8 cellular contexts compared by ENCODE assay signal in genomic region chr20:58692579-58693225, GRCh38. TPM values are rescaled to one million over a fixed set of nuclear protein-coding genes. Genes with fewer than 3 reads are reported as not detected.
A peak's percentile ranks its signal among the peaks of the same experiment; 100 is the strongest.
DNase-seq lines count a peak whose midpoint lies in the region; ATAC-seq, FAIRE-seq and TF ChIP-seq lines count a peak whose summit lies in the region.

A gene with protein sequence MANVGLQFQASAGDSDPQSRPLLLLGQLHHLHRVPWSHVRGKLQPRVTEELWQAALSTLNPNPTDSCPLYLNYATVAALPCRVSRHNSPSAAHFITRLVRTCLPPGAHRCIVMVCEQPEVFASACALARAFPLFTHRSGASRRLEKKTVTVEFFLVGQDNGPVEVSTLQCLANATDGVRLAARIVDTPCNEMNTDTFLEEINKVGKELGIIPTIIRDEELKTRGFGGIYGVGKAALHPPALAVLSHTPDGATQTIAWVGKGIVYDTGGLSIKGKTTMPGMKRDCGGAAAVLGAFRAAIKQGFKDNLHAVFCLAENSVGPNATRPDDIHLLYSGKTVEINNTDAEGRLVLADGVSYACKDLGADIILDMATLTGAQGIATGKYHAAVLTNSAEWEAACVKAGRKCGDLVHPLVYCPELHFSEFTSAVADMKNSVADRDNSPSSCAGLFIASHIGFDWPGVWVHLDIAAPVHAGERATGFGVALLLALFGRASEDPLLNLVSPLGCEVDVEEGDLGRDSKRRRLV (plus strand): TSS chr20:58692800. CDS start chr20:58692901, 101 bp downstream.

- peak within 1 kb of the TSS; percentile 59 for H4K5ac ChIP-seq in H1 (ENCODE audit: insufficient read length, low read depth, low read length)

- peaks cover 2% of the 10 kb centered on the region for H3K36me3 Mint-ChIP-seq in mesothelial cell of epicardium

- peak within 1 kb of the TSS; percentile 59; the same call in 1 of the 2 replicates for H2AK5ac ChIP-seq in H1 (ENCODE audit: low read depth, low read length)

- 0 out of 2 replicates have a peak, but pooled peaks cover 4% of the 10 kb centered on the region for H3K79me1 ChIP-seq in H1 (ENCODE audit: low read depth, low read length)

- ATAC-seq in HG02642 (IDR thresholded peaks at IDR 0.05; ENCODE audit: poor library complexity, unreplicated experiment) = peak; percentile 87

- peaks cover 3 to 28% (median 17%) of the 10 kb centered on the region in 4 experiments for H3K4me1 ChIP-seq in H1 (replicated peaks in 1 of 4; ENCODE audit: control insufficient read depth in 3 of 4, insufficient read depth in 4 of 4, low read length in 3 of 4)

- peak within 1 kb of the TSS; percentile 99 for H2BK12ac ChIP-seq in H1 (ENCODE audit: low read depth, low read length)

- FAIRE-seq in GM12892 (lab: Jason Lieb, UNC) = peak; percentile 60
- FAIRE-seq in H1 (lab: Jason Lieb, UNC) = no peak

- peak; percentile 19 to 47 (median 34); a peak in 3 of 4 replicates for TF ChIP-seq CTCF in H1 (IDR thresholded peaks at IDR 0.05; ENCODE audit: control extremely low read depth in 1 of 3, insufficient read depth in 1 of 3, low read depth in 1 of 3, low read length in 3 of 3)
- TF ChIP-seq CTCF in mesothelial cell of epicardium (IDR thresholded peaks at IDR 0.05; ENCODE audit: unreplicated experiment) = no peak

- H3K9me3 Mint-ChIP-seq in mesothelial cell of epicardium = no peaks in the 10 kb centered on the region

- peak within 1 kb of the TSS; percentile 21 to 56 (median 36) for H3K4me3 ChIP-seq in H1 (ENCODE audit: extremely low read depth in 1 of 4, insufficient read depth in 2 of 4, low read depth in 3 of 4, low read length in 4 of 4)

- H4K20me1 ChIP-seq in H1 (replicated peaks in 1 of 2; ENCODE audit: control insufficient read depth in 1 of 2, insufficient read depth in 2 of 2, low read length in 2 of 2) = peaks cover 3 to 13% of the 10 kb centered on the region in 2 experiments

- H3K4ac ChIP-seq in H1 (replicated peaks; ENCODE audit: insufficient read length, low read depth, low read length) = peak within 1 kb of the TSS; percentile 95

- H2BK120ac ChIP-seq in H1 (replicated peaks; ENCODE audit: low read depth, low read length) = peak within 1 kb of the TSS; percentile 90

- POLR2A ChIA-PET in H1 (lab: Charles Lee; ENCODE audit: partially characterized antibody) = interaction anchor here (0.5 to 16.8 kb wide), 14 partner anchors 9 to 147 kb away, joined by 3 to 188 read pairs (median 6); partner anchors contain the start of gene STX16

- no peak within 1 kb of the TSS for H2AFZ ChIP-seq in H1 (ENCODE audit: low read length)

- H3K9me3 ChIP-seq in H1 (ENCODE audit: insufficient read depth in 2 of 2, low read depth in 1 of 2, low read length in 1 of 2) = no peaks in the 10 kb centered on the region

- no peak within 1 kb of the TSS for H3K23ac ChIP-seq in H1 (ENCODE audit: insufficient read length)

- TF ChIP-seq EP300 in H1 (IDR thresholded peaks at IDR 0.05; ENCODE audit: borderline replicate concordance in 1 of 2, low read depth in 2 of 2, low read length in 2 of 2) = no peak

- peak within 1 kb of the TSS; percentile 71 for H3K27ac Mint-ChIP-seq in mesothelial cell of epicardium

- peaks cover 7% of the 10 kb centered on the region; the same call in 1 of the 2 replicates for H3K23me2 ChIP-seq in H1 (ENCODE audit: low read depth, low read length)

- peak within 1 kb of the TSS; percentile 85; the same call in 1 of the 2 replicates for H2BK5ac ChIP-seq in H1 (ENCODE audit: low read depth, low read length)

- H3K56ac ChIP-seq in H1 (replicated peaks; ENCODE audit: insufficient read length, low read depth, low read length) = no peak within 1 kb of the TSS

- H3K27ac ChIP-seq in H1 (ENCODE audit: low read depth, low read length) = peak within 1 kb of the TSS; percentile 13; the same call in 1 of the 2 replicates

- DNase-seq in GM12892 (ENCODE audit: insufficient read length) (peak; percentile 96), NCI-H2171 treated with DMSO at 0.1 percent for 48 hours (lab: John Stamatoyannopoulos, UW) (peak; percentile 34), H1 (ENCODE audit: low read depth in 1 of 2, low spot score in 2 of 2) (peak in 1 of 2 experiments; percentile 70), mesothelial cell of epicardium (ENCODE audit: low spot score in 2 of 2, unreplicated experiment in 2 of 2) (peak; percentile 62 to 69), NCI-H2227 (lab: John Stamatoyannopoulos, UW; ENCODE audit: unreplicated experiment) (no peak)
- DNase-seq in activated CD8-positive, alpha-beta memory T cell treated with anti-CD3 and anti-CD28 coated beads for 1 hour (ENCODE audit: extremely low read depth in 1 of 2, low read depth in 1 of 2) = peak; percentile 3 to 49
- peak; percentile 50 for DNase-seq in stimulated activated CD8-positive, alpha-beta memory T cell treated with anti-CD3 and anti-CD28 coated beads, Interleukin-4, amount 100 ng/mL, for 24 hours (ENCODE audit: low read depth)

- CTCF ChIA-PET in H1 (lab: Charles Lee; ENCODE audit: partially characterized antibody) = interaction anchor here (1.1 to 2.2 kb wide), 7 partner anchors 11 to 214 kb away, joined by 3 to 11 read pairs (median 4); no protein-coding TSS in a partner anchor

- H3K18ac ChIP-seq in H1 (ENCODE audit: extremely low read depth, low read length) = peak within 1 kb of the TSS; percentile 94

- peak within 1 kb of the TSS; percentile 88 for H4K8ac ChIP-seq in H1 (ENCODE audit: extremely low read depth, insufficient read depth, low read length)

- H3K4me1 Mint-ChIP-seq in mesothelial cell of epicardium = peaks cover 20% of the 10 kb centered on the region

- H2BK20ac ChIP-seq in H1 (ENCODE audit: low read length) = peak within 1 kb of the TSS; percentile 82; the same call in 1 of the 2 replicates

- H3K9ac ChIP-seq in H1 (replicated peaks in 1 of 4; ENCODE audit: extremely low read depth in 1 of 4, low read depth in 3 of 4, low read length in 3 of 4) = peak within 1 kb of the TSS in 3 of 4 experiments; percentile 13 to 67 (median 17); a peak in 2 of 7 replicates

- H3K27me3 Mint-ChIP-seq in mesothelial cell of epicardium (ENCODE audit: low read depth) = no peaks in the 10 kb centered on the region

- H3K14ac ChIP-seq in H1 (ENCODE audit: insufficient read length) = no peak within 1 kb of the TSS

- H4K91ac ChIP-seq in H1 (replicated peaks; ENCODE audit: insufficient read length, low read length) = peak within 1 kb of the TSS; percentile 83

- H2BK15ac ChIP-seq in H1 (ENCODE audit: low read length) = peak within 1 kb of the TSS; percentile 83

- H3K4me3 Mint-ChIP-seq in mesothelial cell of epicardium = peak within 1 kb of the TSS; percentile 70

- peak within 1 kb of the TSS; percentile 58 to 68 for H3K4me2 ChIP-seq in H1 (ENCODE audit: insufficient read depth in 1 of 2, low read depth in 2 of 2, low read length in 2 of 2)

- no peaks in the 10 kb centered on the region; a peak in 1 of 4 replicates for H3K79me2 ChIP-seq in H1 (ENCODE audit: control insufficient read depth in 1 of 2, insufficient read depth in 2 of 2, low read length in 2 of 2)

- H3K27me3 ChIP-seq in H1 (replicated peaks in 1 of 4; ENCODE audit: control insufficient read depth in 3 of 4, extremely low read depth in 1 of 4, insufficient read depth in 3 of 4, low read length in 3 of 4) = no peaks in the 10 kb centered on the region

- peaks cover 2 to 5% (median 2%) of the 10 kb centered on the region in 4 experiments; a peak in 4 of 8 replicates for H3K36me3 ChIP-seq in H1 (ENCODE audit: control insufficient read depth in 2 of 4, insufficient read depth in 4 of 4, low read length in 3 of 4)

- TF ChIP-seq RAD21 in H1 (IDR thresholded peaks at IDR 0.05 in 1 of 2, conservative IDR thresholded peaks at IDR 0.05 in 1 of 2; ENCODE audit: low read depth in 2 of 2, low read length in 2 of 2) = peak in 1 of 2 experiments; percentile 44; a peak in 1 of 4 replicates

- WGBS in H1 (ENCODE audit: extremely low coverage in 1 of 2, insufficient coverage in 1 of 2, insufficient read length in 1 of 2, insufficient replicate concordance in 2 of 2, low coverage in 1 of 2, low lambda C conversion rate in 2 of 2, missing lambda C conversion rate in 1 of 2), 2 experiments = 5% methylated on average over 12 of the region's 93 CpGs; no CpG with 5 or more reads in 1 of the 2 experiments

- TF ChIP-seq POLR2A in GM12892 (IDR thresholded peaks at IDR 0.05; ENCODE audit: low read depth, low read length) (peak; percentile 60; the same call in 1 of the 2 replicates), H1 (IDR thresholded peaks at IDR 0.05; ENCODE audit: control extremely low read depth in 1 of 2, low read depth in 2 of 2, low read length in 2 of 2) (no peak)

TF ChIP-seq in H1, 55 proteins besides CTCF, POLR2A, EP300 and RAD21:
- no peak for TF ChIP-seq HDAC6 (IDR thresholded peaks at IDR 0.05; ENCODE audit: low read depth, low read length)
- TF ChIP-seq TEAD4 (IDR thresholded peaks at IDR 0.05; ENCODE audit: low read depth, low read length) = no peak
- peak; percentile 36; the same call in 1 of the 2 replicates for TF ChIP-seq E2F6 (IDR thresholded peaks at IDR 0.05)
- peak; percentile 28 for TF ChIP-seq KDM4A (IDR thresholded peaks at IDR 0.05; ENCODE audit: low read depth, low read length, severe bottlenecking)
- TF ChIP-seq MAX (IDR thresholded peaks at IDR 0.05) = peak; percentile 58; the same call in 1 of the 2 replicates
- TF ChIP-seq SIRT6 (IDR thresholded peaks at IDR 0.05; ENCODE audit: low read length) = no peak
- no peak for TF ChIP-seq SP1 (IDR thresholded peaks at IDR 0.05; ENCODE audit: low read depth, low read length)

RNA-seq across cellular contexts. Expression of the gene that starts here (rescaled TPM):
- polyA plus RNA-seq in GM12892 (2012; ENCODE audit: missing spikeins) = 16.0 TPM
- 26.7 and 26.8 TPM in 2 replicates for total RNA-seq in H1 (2021; fragmentation: NEBNext Ultra II Directional; extraction: Animal tissue kit (Norgen Biotek cat#: 25700))
- 12.4 and 26.3 TPM in 2 replicates for polyA plus RNA-seq in H1 (2011; rRNA removed)
- polyA plus RNA-seq in H1 (2011; cell fraction: cytosol; rRNA removed) = 20.2 TPM
- 166 TPM for polyA plus RNA-seq in H1 (2011; cell fraction: nucleus; rRNA removed)
- 30.4 to 43.7 TPM (median 40.6 TPM) in 4 replicates for polyA plus RNA-seq in H1 (2012, experiment 1 of 2)
- polyA plus RNA-seq in H1 (2012, experiment 2 of 2) = 20.7 TPM
- polyA plus RNA-seq in H1 (2013, experiment 1 of 2) = 16.9 TPM
- polyA plus RNA-seq in H1 (2013, experiment 2 of 2) = 14.3 TPM
- 7.0 and 9.4 TPM in 2 replicates for polyA minus RNA-seq in H1 (2011; rRNA and poly(A)+ RNA removed)
- polyA minus RNA-seq in H1 (2011; cell fraction: cytosol; rRNA and poly(A)+ RNA removed) = 9.7 TPM
- polyA minus RNA-seq in H1 (2011; cell fraction: nucleus; rRNA and poly(A)+ RNA removed) = 37.9 TPM
- total RNA-seq in mesothelial cell of epicardium = 65.8 to 71.5 TPM (median 69.6 TPM) in 3 replicates
